Comparison of ENCODE assay signal across 11 cellular contexts in genomic region chr17:37833237-37833859, GRCh38.
DNase-seq lines count a peak whose midpoint lies in the region; ATAC-seq and TF ChIP-seq lines count a peak whose summit lies in the region.
"Had no signal": no experiment of that assay in that cellular context is flagged by ENCODE, and none has a peak within 500 bp of the region (broad histone marks: within the 10 kb centered on the region; RNA-seq: fewer than 3 reads in every experiment).

No MANE protein-coding gene starts in this region.

- no peak overlapping the region for H2BK120ac ChIP-seq in trophoblast cell (ENCODE audit: insufficient read depth, low read length, poor library complexity)

- no peak overlapping the region for H4K8ac ChIP-seq in trophoblast cell (ENCODE audit: low read depth, low read length)

- H4K91ac ChIP-seq in trophoblast cell (ENCODE audit: low read depth, low read length), result no peak overlapping the region

- peak overlapping the region; percentile 64 for H3K23ac ChIP-seq in trophoblast cell (ENCODE audit: low read length)

- ATAC-seq in GM21381 (IDR thresholded peaks at IDR 0.05; ENCODE audit: unreplicated experiment) (peak; percentile 51), GM21825 (IDR thresholded peaks at IDR 0.05; ENCODE audit: unreplicated experiment) (no peak)

- H3K27ac ChIP-seq in OCI-LY1 (ENCODE audit: low read depth, low read length, poor library complexity, severe bottlenecking), result no peak overlapping the region
- H3K27ac ChIP-seq in trophoblast cell (ENCODE audit: low read depth, low read length), result no peak overlapping the region

- WGBS in trophoblast cell (ENCODE audit: extremely low coverage, insufficient coverage, insufficient read length), result no CpG with 5 or more reads among the region's 11 CpGs

- intact Hi-C loops in activated CD4-positive, alpha-beta T cell treated with anti-CD3 and anti-CD28 coated beads, Interleukin-2, amount 10 ng/mL, durations not matched to agents 24 days and 14 days (cut with micrococcal nuclease), result loop anchor here (5.0 kb wide), 1 partner anchor 61 kb away; no protein-coding TSS in a partner anchor

- peak overlapping the region; percentile 80 for H3K27ac Mint-ChIP-seq in activated CD4-positive, alpha-beta T cell treated with anti-CD3 and anti-CD28 coated beads, Interleukin-2, amount 10 ng/mL, durations not matched to agents 24 days and 14 days

- H3K4ac ChIP-seq in trophoblast cell (ENCODE audit: low read depth, low read length), result no peak overlapping the region

- H3K14ac ChIP-seq in trophoblast cell (ENCODE audit: low read length), result no peak overlapping the region

- H3K79me1 ChIP-seq in trophoblast cell (ENCODE audit: low read length), result no peaks in the 10 kb centered on the region

- H3K4me3 ChIP-seq in OCI-LY1 (ENCODE audit: low read depth, low read length, poor library complexity, severe bottlenecking) (no peak overlapping the region), trophoblast cell (ENCODE audit: low read depth, low read length) (no peak overlapping the region)

- peaks cover 39% of the 10 kb centered on the region for H3K4me1 Mint-ChIP-seq in activated CD4-positive, alpha-beta T cell treated with anti-CD3 and anti-CD28 coated beads, Interleukin-2, amount 10 ng/mL, durations not matched to agents 24 days and 14 days

- no peak overlapping the region for H4K12ac ChIP-seq in trophoblast cell (ENCODE audit: low read depth, low read length)

- H3K9me2 ChIP-seq in OCI-LY1 (ENCODE audit: low read depth, low read length), result no peaks in the 10 kb centered on the region

- H3K9me3 Mint-ChIP-seq in activated CD4-positive, alpha-beta T cell treated with anti-CD3 and anti-CD28 coated beads, Interleukin-2, amount 10 ng/mL, durations not matched to agents 24 days and 14 days, result no peaks in the 10 kb centered on the region

- no peaks in the 10 kb centered on the region for H3K79me2 ChIP-seq in OCI-LY1 (ENCODE audit: insufficient read depth, low read length)
- no peaks in the 10 kb centered on the region for H3K79me2 ChIP-seq in trophoblast cell (ENCODE audit: control insufficient read depth, insufficient read depth, low read length, poor library complexity)

- peaks cover 10% of the 10 kb centered on the region for H3K27me3 Mint-ChIP-seq in activated CD4-positive, alpha-beta T cell treated with anti-CD3 and anti-CD28 coated beads, Interleukin-2, amount 10 ng/mL, durations not matched to agents 24 days and 14 days

- H4K20me1 ChIP-seq in OCI-LY1 (ENCODE audit: insufficient read depth, low read length), result no peaks in the 10 kb centered on the region

- H2AFZ ChIP-seq in OCI-LY1 (ENCODE audit: low read length), result no peak overlapping the region
- no peak overlapping the region for H2AFZ ChIP-seq in trophoblast cell (ENCODE audit: insufficient read depth, low read length, poor library complexity)

- H3K27me3 ChIP-seq in OCI-LY1 (ENCODE audit: insufficient read depth, low read length) (peaks cover 3% of the 10 kb centered on the region; the same call in 1 of the 2 replicates), trophoblast cell (ENCODE audit: insufficient read depth, low read length) (no peaks in the 10 kb centered on the region)

- H3K18ac ChIP-seq in trophoblast cell (ENCODE audit: low read length), result no peak overlapping the region

- no peaks in the 10 kb centered on the region for H3K36me3 Mint-ChIP-seq in activated CD4-positive, alpha-beta T cell treated with anti-CD3 and anti-CD28 coated beads, Interleukin-2, amount 10 ng/mL, durations not matched to agents 24 days and 14 days (ENCODE audit: low read depth)

- TF ChIP-seq CTCF in OCI-LY1 (IDR thresholded peaks at IDR 0.05; ENCODE audit: low read length), result no peak

- H3K4me3 Mint-ChIP-seq in activated CD4-positive, alpha-beta T cell treated with anti-CD3 and anti-CD28 coated beads, Interleukin-2, amount 10 ng/mL, durations not matched to agents 24 days and 14 days, result no peak overlapping the region

- no peak overlapping the region for H3K9ac ChIP-seq in OCI-LY1 (ENCODE audit: low read length)
- peak overlapping the region; percentile 18 for H3K9ac ChIP-seq in trophoblast cell (ENCODE audit: low read length)

- H3K9me3 ChIP-seq in OCI-LY1 (ENCODE audit: low read length), result no peaks in the 10 kb centered on the region
- peaks cover 3% of the 10 kb centered on the region for H3K9me3 ChIP-seq in trophoblast cell (ENCODE audit: insufficient read depth, low read depth, low read length)

- 0 out of 2 replicates have a peak, but pooled peaks cover 5% of the 10 kb centered on the region for H3F3A ChIP-seq in OCI-LY1 (ENCODE audit: insufficient read depth, low read length)

- peak; percentile 79 for DNase-seq in activated CD4-positive, alpha-beta T cell treated with anti-CD3 and anti-CD28 coated beads, Interleukin-2, amount 10 ng/mL, durations not matched to agents 24 days and 14 days
- no peak for DNase-seq in activated CD4-positive, alpha-beta T cell treated with anti-CD3 and anti-CD28 coated beads, Interleukin-2, amount 50 U/mL, for 1 hour
- DNase-seq in trophoblast cell (no peak), NCI-H1436 treated with DMSO at 0.1 percent for 48 hours (lab: John Stamatoyannopoulos, UW) (no peak), NCI-H1417 (lab: John Stamatoyannopoulos, UW) (no peak)
- DNase-seq: ACHN, DND-41, MM.1S had no signal

- H3K36me3 ChIP-seq in OCI-LY1 (ENCODE audit: insufficient read depth, low read length) (no peaks in the 10 kb centered on the region; the same call in 1 of the 2 replicates), trophoblast cell (ENCODE audit: control insufficient read depth in 1 of 2, insufficient read depth in 2 of 2, low read length in 2 of 2) (no peaks in the 10 kb centered on the region)

- H2BK12ac ChIP-seq in trophoblast cell (ENCODE audit: low read length), result no peak overlapping the region

- H2AK5ac ChIP-seq in trophoblast cell (ENCODE audit: low read length), result no peak overlapping the region

- peaks cover 41% of the 10 kb centered on the region for H3K4me1 ChIP-seq in OCI-LY1 (ENCODE audit: insufficient read depth, low read length, severe bottlenecking)
- no peaks in the 10 kb centered on the region for H3K4me1 ChIP-seq in trophoblast cell (ENCODE audit: control insufficient read depth in 1 of 2, insufficient read depth in 2 of 2, low read length in 2 of 2)

- no peak overlapping the region for H2BK5ac ChIP-seq in trophoblast cell (ENCODE audit: low read depth, low read length, poor library complexity)

- H3K4me2 ChIP-seq in OCI-LY1 (ENCODE audit: low read length), result peak overlapping the region; percentile 1; the same call in 1 of the 2 replicates
- no peak overlapping the region for H3K4me2 ChIP-seq in trophoblast cell (ENCODE audit: low read length)
